8 cellular contexts compared by ENCODE assay signal in the genomic region with DNA sequence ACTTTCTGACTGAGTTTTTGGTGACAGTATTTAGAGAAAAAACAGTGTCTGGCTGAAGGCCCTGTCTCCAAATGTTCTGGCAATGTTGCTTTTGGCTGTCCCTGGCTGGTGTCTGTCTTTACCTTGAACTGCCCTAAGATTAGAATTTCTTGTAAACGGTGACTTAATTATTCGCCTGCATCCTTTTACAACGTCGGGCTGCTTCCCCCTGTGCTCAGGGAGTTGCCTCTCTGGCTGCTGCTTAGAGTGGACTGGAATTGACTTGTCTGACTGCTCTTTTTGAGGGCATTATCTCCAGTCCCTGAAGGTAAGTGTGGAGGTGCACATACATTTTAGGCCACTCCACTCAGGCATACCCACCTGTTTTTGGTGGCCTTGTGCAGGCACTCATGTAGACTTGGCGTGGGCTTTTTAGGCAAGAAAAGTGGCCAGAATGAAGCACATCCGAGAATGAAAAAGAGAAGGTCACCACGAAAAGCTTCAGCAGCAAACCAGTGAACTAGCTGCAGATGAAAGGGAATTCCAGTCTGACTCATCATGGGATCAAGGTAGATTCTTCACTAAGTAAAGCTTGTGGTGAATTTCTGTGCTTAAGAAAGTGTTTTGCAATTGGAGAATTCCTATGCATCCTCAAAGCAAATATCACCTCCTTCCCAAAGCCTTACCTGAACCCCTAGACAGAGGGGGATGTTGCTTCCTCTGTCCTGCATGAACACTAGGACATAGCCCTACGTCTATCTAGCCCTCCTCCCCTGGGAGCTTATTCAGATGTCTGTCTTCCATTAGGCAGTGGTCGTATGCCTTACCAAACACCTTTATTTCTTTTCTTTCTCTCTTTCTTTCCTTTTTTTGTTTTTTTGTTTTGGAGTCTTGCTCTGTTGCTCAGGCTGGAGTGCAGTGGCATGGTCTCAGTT.
DNase-seq lines count a peak whose midpoint lies in the region; ATAC-seq, FAIRE-seq and TF ChIP-seq lines count a peak whose summit lies in the region.
"Had no signal": no experiment of that assay in that cellular context is flagged by ENCODE, and none has a peak within 500 bp of the region (broad histone marks: within the 10 kb centered on the region; RNA-seq: fewer than 3 reads in every experiment).

No MANE protein-coding gene starts in this region.

- SMC1A ChIA-PET in GM12878 (lab: Charles Lee; ENCODE audit: uncharacterized antibody, unreplicated experiment): interaction anchor here (1.0 to 1.7 kb wide), 2 partner anchors 11 to 15 kb away, joined by 3 to 4 read pairs; no protein-coding TSS in a partner anchor

- no peaks in the 10 kb centered on the region for H3K36me3 ChIP-seq in GM12878 (ENCODE audit: control insufficient read depth in 2 of 2, insufficient read depth in 2 of 2, low read length in 1 of 2)
- no peaks in the 10 kb centered on the region for H3K36me3 ChIP-seq in parathyroid adenoma (ENCODE audit: control insufficient read depth, insufficient read depth, low read length)

- no peaks in the 10 kb centered on the region for H3K27me3 Mint-ChIP-seq in WTC11 (ENCODE audit: low read depth)

- 63% methylated on average over 9 of the region's 9 CpGs for WGBS in GM12878 (ENCODE audit: insufficient coverage, insufficient replicate concordance, low lambda C conversion rate, missing lambda C conversion rate)

- no peak overlapping the region for H3K9ac ChIP-seq in GM12878 (ENCODE audit: control insufficient read depth, insufficient read depth, low read length)
- H3K9ac ChIP-seq in parathyroid adenoma: no peak overlapping the region

- H3K4me2 ChIP-seq in GM12878 (ENCODE audit: control insufficient read depth, insufficient read depth) (no peak overlapping the region), parathyroid adenoma (ENCODE audit: low read length) (no peak overlapping the region)

- peaks cover 17% of the 10 kb centered on the region for H3K4me1 Mint-ChIP-seq in WTC11

- TF ChIP-seq EP300 in GM12878 (IDR thresholded peaks at IDR 0.05; ENCODE audit: borderline replicate concordance in 1 of 2, control insufficient read depth in 1 of 2, low read depth in 2 of 2, low read length in 2 of 2): no peak

- in situ Hi-C loops in GM12878 (cut with MboI): no loop called here

- H3K4me3 ChIP-seq in GM12878: no peak overlapping the region
- no peak overlapping the region for H3K4me3 ChIP-seq in parathyroid adenoma (ENCODE audit: low read depth, low read length)

- no peaks in the 10 kb centered on the region for H3K36me3 Mint-ChIP-seq in WTC11

- ATAC-seq in GM19438 (IDR thresholded peaks at IDR 0.05; ENCODE audit: low read depth, unreplicated experiment): peak; percentile 71
- peak; percentile 55 for ATAC-seq in HG03066 (IDR thresholded peaks at IDR 0.05; ENCODE audit: low read depth, unreplicated experiment)
- ATAC-seq in GM12878: peak; percentile 60
- no peak; the same call in 1 of the 2 replicates for ATAC-seq in WTC11

- peak; percentile 31 for FAIRE-seq in GM12878 (lab: Jason Lieb, UNC)

- H3K79me2 ChIP-seq in GM12878 (ENCODE audit: control insufficient read depth, insufficient read depth, low read length) (no peaks in the 10 kb centered on the region), parathyroid adenoma (no peaks in the 10 kb centered on the region)

- POLR2A ChIA-PET in GM12878 (lab: Charles Lee): no interaction called here
- POLR2A ChIA-PET in WTC11 (lab: Charles Lee): no interaction called here

- H4K20me1 ChIP-seq in GM12878 (ENCODE audit: control insufficient read depth, insufficient read depth): no peaks in the 10 kb centered on the region

- H3K27ac ChIP-seq in GM12878 (ENCODE audit: control insufficient read depth, insufficient read depth) (no peak overlapping the region), parathyroid adenoma (no peak overlapping the region)

- H3K4me3 Mint-ChIP-seq in WTC11: no peak overlapping the region
- H3K4me3 Mint-ChIP-seq: T-helper 2 cell treated with Interferon-gamma antibody and Interleukin-4, amounts not matched to agents 5 μg/mL and 100 μg/mL, for 36 hours had no signal

- no peak overlapping the region for H2AFZ ChIP-seq in GM12878 (ENCODE audit: control insufficient read depth, low read depth, low read length)
- peak overlapping the region; percentile 0 for H2AFZ ChIP-seq in parathyroid adenoma

- H3K27ac Mint-ChIP-seq in WTC11: no peak overlapping the region

- RAD21 ChIA-PET in GM12878 (lab: Charles Lee; ENCODE audit: unreplicated experiment): no interaction called here

- no peak for TF ChIP-seq POLR2A in GM12878 (IDR thresholded peaks at IDR 0.05; ENCODE audit: low read depth, low read length)

- no peaks in the 10 kb centered on the region; the same call in 2 of the 3 replicates for H3K9me3 ChIP-seq in GM12878 (replicated peaks; ENCODE audit: control insufficient read depth, insufficient read depth, low read length)
- H3K9me3 ChIP-seq in parathyroid adenoma (ENCODE audit: control insufficient read depth, low read length): no peaks in the 10 kb centered on the region

- H3K27me3 ChIP-seq in GM12878 (replicated peaks in 1 of 2; ENCODE audit: control insufficient read depth in 2 of 2, insufficient read depth in 2 of 2, low read length in 1 of 2) (no peaks in the 10 kb centered on the region), parathyroid adenoma (ENCODE audit: control insufficient read depth, insufficient read depth, low read length) (no peaks in the 10 kb centered on the region)

- DNase-seq in GM12878 (ENCODE audit: low read depth, low spot score) (no peak), AML-193 (lab: John Stamatoyannopoulos, UW) (no peak), WTC11 (ENCODE audit: low spot score) (no peak)
- no peak for DNase-seq in activated effector memory CD4-positive, alpha-beta T cell treated with anti-CD3 and anti-CD28 coated beads, Interleukin-2, amount 50 U/mL, for 16 hours

- no peaks in the 10 kb centered on the region for H3K9me3 Mint-ChIP-seq in WTC11

- intact Hi-C loops in GM12878 (cut with micrococcal nuclease; ENCODE audit: unreplicated experiment): no loop called here

- no TSS peak for BruUV-seq in GM12878 (replicated peaks; lab: Mats Ljungman, UMichigan)

- peaks cover 11% of the 10 kb centered on the region for H3K4me1 ChIP-seq in GM12878 (ENCODE audit: control insufficient read depth, insufficient read depth, low read length)
- H3K4me1 ChIP-seq in parathyroid adenoma: no peaks in the 10 kb centered on the region

- TF ChIP-seq CTCF in GM12878 (IDR thresholded peaks at IDR 0.05 in 2 of 3, conservative IDR thresholded peaks at IDR 0.05 in 1 of 3; ENCODE audit: control insufficient read depth in 2 of 3, extremely low read depth in 1 of 3, insufficient read depth in 1 of 3, low read depth in 3 of 3, low read length in 3 of 3): no peak
- no peak for TF ChIP-seq CTCF in parathyroid adenoma (IDR thresholded peaks at IDR 0.05)
- no peak for TF ChIP-seq CTCF in WTC11 (IDR thresholded peaks at IDR 0.05)

- CTCF ChIA-PET in GM12878 (lab: Yijun Ruan, JAX): no interaction called here
- CTCF ChIA-PET in WTC11 (lab: Charles Lee): interaction anchor here (1.4 kb wide), 1 partner anchor 11 kb away, joined by 3 read pairs; no protein-coding TSS in a partner anchor

- no peak for TF ChIP-seq RAD21 in GM12878 (IDR thresholded peaks at IDR 0.05; ENCODE audit: insufficient read depth, low read depth, low read length)

TF ChIP-seq in GM12878, 131 proteins besides CTCF, POLR2A, EP300 and RAD21:
- TF ChIP-seq EED (IDR thresholded peaks at IDR 0.05; ENCODE audit: low read depth) (peak; percentile 53), NR2C1 (IDR thresholded peaks at IDR 0.05) (no peak), JUNB (IDR thresholded peaks at IDR 0.05) (peak; percentile 18; the same call in 1 of the 2 replicates)
TF ChIP-seq in GM12878: peak in this region for 2.

TF ChIP-seq in WTC11, 78 proteins besides CTCF, POLR2A, EP300 and RAD21 (continues in another document):
- TF ChIP-seq RELA (CRISPR knock-in tag; IDR thresholded peaks at IDR 0.05; ENCODE audit: borderline replicate concordance) (no peak), KAT7 (CRISPR knock-in tag; IDR thresholded peaks at IDR 0.05; ENCODE audit: borderline replicate concordance) (no peak), ZNF219 (CRISPR knock-in tag; IDR thresholded peaks at IDR 0.05; ENCODE audit: borderline replicate concordance) (no peak), GRHL2 (CRISPR knock-in tag; IDR thresholded peaks at IDR 0.05; ENCODE audit: insufficient replicate concordance, severe bottlenecking) (no peak), NR2C2 (CRISPR knock-in tag; IDR thresholded peaks at IDR 0.05) (no peak)
- TF ChIP-seq, protein P1, sequence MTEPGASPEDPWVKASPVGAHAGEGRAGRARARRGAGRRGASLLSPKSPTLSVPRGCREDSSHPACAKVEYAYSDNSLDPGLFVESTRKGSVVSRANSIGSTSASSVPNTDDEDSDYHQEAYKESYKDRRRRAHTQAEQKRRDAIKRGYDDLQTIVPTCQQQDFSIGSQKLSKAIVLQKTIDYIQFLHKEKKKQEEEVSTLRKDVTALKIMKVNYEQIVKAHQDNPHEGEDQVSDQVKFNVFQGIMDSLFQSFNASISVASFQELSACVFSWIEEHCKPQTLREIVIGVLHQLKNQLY (CRISPR knock-in tag; IDR thresholded peaks at IDR 0.05): no peak
